ENCODE assay signal across 1 cellular context in the genomic region with DNA sequence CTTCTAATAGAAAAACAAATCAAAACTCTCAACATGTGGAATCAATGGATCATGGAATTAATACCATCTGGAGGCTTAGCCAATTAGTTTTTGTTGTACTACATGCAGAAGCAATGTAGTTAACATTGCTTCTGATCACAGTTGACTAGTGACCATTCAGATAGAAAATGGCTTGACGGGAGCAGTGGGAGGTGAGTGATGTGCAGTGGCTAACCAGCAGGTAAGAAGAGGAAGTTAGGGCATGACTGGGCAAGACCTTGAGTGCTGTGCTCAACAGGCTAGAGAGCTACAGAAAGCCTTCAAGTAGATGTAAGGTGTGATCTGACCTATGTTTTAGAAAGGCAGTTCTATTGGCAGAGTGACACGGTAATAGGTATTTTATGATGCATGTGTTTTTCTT.
TF ChIP-seq lines count a peak whose summit lies in the region.

No MANE protein-coding gene starts in this region.

TF ChIP-seq in GM12878, 131 proteins besides CTCF, POLR2A, EP300 and RAD21 (continued from another document):
- TF ChIP-seq CBX5 (IDR thresholded peaks at IDR 0.05; ENCODE audit: low read depth) (0 out of 2 replicates have a peak, but pooled peaks have one; percentile 38), RUNX3 (IDR thresholded peaks at IDR 0.05; ENCODE audit: low read length) (no peak), ATF7 (IDR thresholded peaks at IDR 0.05; ENCODE audit: low read depth) (0 out of 2 replicates have a peak, but pooled peaks have one; percentile 15), RB1 (IDR thresholded peaks at IDR 0.05; ENCODE audit: borderline replicate concordance) (no peak), CBX3 (IDR thresholded peaks at IDR 0.05; ENCODE audit: borderline replicate concordance, low read depth) (no peak), SMAD1 (IDR thresholded peaks at IDR 0.05; ENCODE audit: low read depth, partially characterized antibody) (no peak), MYC (IDR thresholded peaks at IDR 0.05; ENCODE audit: insufficient read depth, insufficient read length, insufficient replicate concordance, low read length, severe bottlenecking) (no peak), RELA (IDR thresholded peaks at IDR 0.05; ENCODE audit: borderline replicate concordance, partially characterized antibody) (no peak), ETV6 (conservative IDR thresholded peaks at IDR 0.05 in 1 of 2, IDR thresholded peaks at IDR 0.05 in 1 of 2; ENCODE audit: borderline replicate concordance in 1 of 2, low read depth in 1 of 2) (no peak), ZNF384 (IDR thresholded peaks at IDR 0.05; ENCODE audit: borderline replicate concordance, low read depth, low read length) (no peak), TCF3 (IDR thresholded peaks at IDR 0.05; ENCODE audit: borderline replicate concordance, insufficient read depth, low read depth, low read length) (no peak), EGR1 (IDR thresholded peaks at IDR 0.05; ENCODE audit: borderline replicate concordance in 1 of 2, low read depth in 2 of 2, low read length in 2 of 2) (no peak), FOXK2 (IDR thresholded peaks at IDR 0.05) (no peak), SREBF1 (IDR thresholded peaks at IDR 0.05; ENCODE audit: low read length) (no peak), ZSCAN29 (IDR thresholded peaks at IDR 0.05) (no peak)
- TF ChIP-seq, protein P1, sequence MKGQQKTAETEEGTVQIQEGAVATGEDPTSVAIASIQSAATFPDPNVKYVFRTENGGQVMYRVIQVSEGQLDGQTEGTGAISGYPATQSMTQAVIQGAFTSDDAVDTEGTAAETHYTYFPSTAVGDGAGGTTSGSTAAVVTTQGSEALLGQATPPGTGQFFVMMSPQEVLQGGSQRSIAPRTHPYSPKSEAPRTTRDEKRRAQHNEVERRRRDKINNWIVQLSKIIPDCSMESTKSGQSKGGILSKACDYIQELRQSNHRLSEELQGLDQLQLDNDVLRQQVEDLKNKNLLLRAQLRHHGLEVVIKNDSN (IDR thresholded peaks at IDR 0.05; ENCODE audit: borderline replicate concordance, extremely low read length, insufficient read depth, low read depth, low read length), result no peak
- TF ChIP-seq, protein P2, sequence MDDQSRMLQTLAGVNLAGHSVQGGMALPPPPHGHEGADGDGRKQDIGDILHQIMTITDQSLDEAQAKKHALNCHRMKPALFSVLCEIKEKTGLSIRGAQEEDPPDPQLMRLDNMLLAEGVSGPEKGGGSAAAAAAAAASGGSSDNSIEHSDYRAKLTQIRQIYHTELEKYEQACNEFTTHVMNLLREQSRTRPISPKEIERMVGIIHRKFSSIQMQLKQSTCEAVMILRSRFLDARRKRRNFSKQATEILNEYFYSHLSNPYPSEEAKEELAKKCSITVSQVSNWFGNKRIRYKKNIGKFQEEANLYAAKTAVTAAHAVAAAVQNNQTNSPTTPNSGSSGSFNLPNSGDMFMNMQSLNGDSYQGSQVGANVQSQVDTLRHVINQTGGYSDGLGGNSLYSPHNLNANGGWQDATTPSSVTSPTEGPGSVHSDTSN (IDR thresholded peaks at IDR 0.05; ENCODE audit: insufficient replicate concordance, low read depth, low read length), result peak; percentile 77
- TF ChIP-seq, protein P3, sequence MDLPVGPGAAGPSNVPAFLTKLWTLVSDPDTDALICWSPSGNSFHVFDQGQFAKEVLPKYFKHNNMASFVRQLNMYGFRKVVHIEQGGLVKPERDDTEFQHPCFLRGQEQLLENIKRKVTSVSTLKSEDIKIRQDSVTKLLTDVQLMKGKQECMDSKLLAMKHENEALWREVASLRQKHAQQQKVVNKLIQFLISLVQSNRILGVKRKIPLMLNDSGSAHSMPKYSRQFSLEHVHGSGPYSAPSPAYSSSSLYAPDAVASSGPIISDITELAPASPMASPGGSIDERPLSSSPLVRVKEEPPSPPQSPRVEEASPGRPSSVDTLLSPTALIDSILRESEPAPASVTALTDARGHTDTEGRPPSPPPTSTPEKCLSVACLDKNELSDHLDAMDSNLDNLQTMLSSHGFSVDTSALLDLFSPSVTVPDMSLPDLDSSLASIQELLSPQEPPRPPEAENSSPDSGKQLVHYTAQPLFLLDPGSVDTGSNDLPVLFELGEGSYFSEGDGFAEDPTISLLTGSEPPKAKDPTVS (IDR thresholded peaks at IDR 0.05; ENCODE audit: low read depth, low read length), result no peak
- TF ChIP-seq, protein P4, sequence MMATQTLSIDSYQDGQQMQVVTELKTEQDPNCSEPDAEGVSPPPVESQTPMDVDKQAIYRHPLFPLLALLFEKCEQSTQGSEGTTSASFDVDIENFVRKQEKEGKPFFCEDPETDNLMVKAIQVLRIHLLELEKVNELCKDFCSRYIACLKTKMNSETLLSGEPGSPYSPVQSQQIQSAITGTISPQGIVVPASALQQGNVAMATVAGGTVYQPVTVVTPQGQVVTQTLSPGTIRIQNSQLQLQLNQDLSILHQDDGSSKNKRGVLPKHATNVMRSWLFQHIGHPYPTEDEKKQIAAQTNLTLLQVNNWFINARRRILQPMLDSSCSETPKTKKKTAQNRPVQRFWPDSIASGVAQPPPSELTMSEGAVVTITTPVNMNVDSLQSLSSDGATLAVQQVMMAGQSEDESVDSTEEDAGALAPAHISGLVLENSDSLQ (IDR thresholded peaks at IDR 0.05), result peak; percentile 66
